Comparison of ENCODE assay signal across 7 cellular contexts in the genomic region with DNA sequence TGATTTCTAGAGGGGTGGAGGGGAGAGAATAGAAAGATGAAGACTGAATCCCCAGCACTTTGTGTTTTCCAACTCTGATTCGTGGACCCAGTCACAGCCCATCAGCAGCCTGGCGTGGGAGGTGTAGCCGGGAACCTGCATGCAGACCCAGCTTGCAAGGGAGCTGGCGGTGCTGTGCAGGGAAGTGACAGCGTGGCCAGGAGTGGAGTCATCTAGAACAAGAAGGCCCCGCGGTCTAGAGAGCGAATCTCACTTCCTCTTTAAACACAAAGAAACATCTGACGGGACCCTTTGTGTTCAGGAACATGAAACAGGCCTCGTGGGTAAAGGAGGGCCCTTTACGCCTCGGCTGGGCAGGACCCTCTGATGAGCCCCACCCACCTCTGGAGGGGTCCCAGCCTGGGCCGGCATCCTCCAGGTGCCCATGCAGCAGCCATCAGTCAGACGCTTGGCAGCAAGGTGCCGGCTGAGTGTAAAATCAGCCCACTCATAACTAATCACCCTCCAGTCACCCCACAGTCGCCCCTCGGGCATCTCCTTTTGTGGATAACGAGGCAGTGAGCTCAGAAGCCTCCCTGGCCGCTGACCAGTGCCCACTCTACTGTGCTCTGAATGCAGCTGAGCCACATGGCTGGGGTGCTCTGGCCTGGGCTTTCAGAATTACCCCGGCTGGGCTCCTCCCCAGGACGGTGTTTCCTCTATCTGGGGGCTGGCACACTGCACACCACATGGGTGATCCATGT. TPM values are rescaled to one million over a fixed set of nuclear protein-coding genes. Genes with fewer than 3 reads are reported as not detected.
DNase-seq lines count a peak whose midpoint lies in the region; ATAC-seq lines count a peak whose summit lies in the region.

No MANE protein-coding gene starts in this region.

- no peaks in the 10 kb centered on the region for H3K36me3 Mint-ChIP-seq in T-helper 17 cell (ENCODE audit: low read depth)

- no peaks in the 10 kb centered on the region for H3K9me3 ChIP-seq in T-helper 17 cell (ENCODE audit: control insufficient read depth, low read length, poor library complexity, severe bottlenecking)
- H3K9me3 ChIP-seq in duodenal mucosa (ENCODE audit: control insufficient read depth in 1 of 2, low read length in 2 of 2), result no peaks in the 10 kb centered on the region

- H3K27ac ChIP-seq in duodenal mucosa (ENCODE audit: low read depth, low read length), result peak overlapping the region; percentile 63

- H3K27ac Mint-ChIP-seq in T-helper 17 cell, result peak overlapping the region; percentile 88

- peaks cover 0 to 3% of the 10 kb centered on the region in 2 donors for H3K36me3 ChIP-seq in duodenal mucosa (ENCODE audit: control insufficient read depth in 1 of 2, insufficient read depth in 2 of 2, low read length in 2 of 2)

- peak overlapping the region; percentile 35 to 36 for H3K4me3 ChIP-seq in duodenal mucosa (ENCODE audit: low read depth in 1 of 2, low read length in 2 of 2)

- ATAC-seq in HG03103 (IDR thresholded peaks at IDR 0.05; ENCODE audit: low read depth, unreplicated experiment) (peak; percentile 71), T-helper 17 cell (peak; percentile 56)

- peaks cover 4 to 5% of the 10 kb centered on the region in 2 donors for H3K27me3 ChIP-seq in duodenal mucosa (ENCODE audit: control insufficient read depth in 1 of 2, insufficient read depth in 2 of 2, low read length in 2 of 2)

- DNase-seq in GM19240 (ENCODE audit: insufficient read length, low spot score) (peak; percentile 92), T-helper 17 cell (peak in 1 of 3 donors; percentile 38), DMS153 (lab: John Stamatoyannopoulos, UW) (no peak), NCI-H2196 treated with DMSO at 0.1 percent for 48 hours (lab: John Stamatoyannopoulos, UW; ENCODE audit: unreplicated experiment) (no peak)
- peak; percentile 63 to 71 (median 66) for DNase-seq in stimulated activated CD4-positive, alpha-beta T cell treated with anti-CD3 and anti-CD28 coated beads, Interleukin-12 subunit alpha, Interleukin-12 subunit beta, amount 100 ng/mL, for 48 hours (ENCODE audit: low read depth in 2 of 3, low spot score in 1 of 3)

- H3K4me3 Mint-ChIP-seq in T-helper 17 cell, result peak overlapping the region; percentile 79

- no peaks in the 10 kb centered on the region for H3K27me3 Mint-ChIP-seq in T-helper 17 cell

- H3K9ac ChIP-seq in duodenal mucosa (ENCODE audit: low read depth in 1 of 2, low read length in 2 of 2), result peak overlapping the region in 1 of 2 donors; percentile 25

- peaks cover 20 to 42% of the 10 kb centered on the region in 2 donors for H3K4me1 ChIP-seq in duodenal mucosa (ENCODE audit: control insufficient read depth in 1 of 2, insufficient read depth in 2 of 2, low read length in 2 of 2)

- H3K4me1 Mint-ChIP-seq in T-helper 17 cell, result peaks cover 27% of the 10 kb centered on the region

RNA-seq across cellular contexts. Expression of a gene that starts 4.4 kb away (rescaled TPM):
- total RNA-seq in T-helper 17 cell, result 10 to 100 TPM in 1 of 2 donors, 1 to 10 TPM in 1; 7.7 to 10.2 TPM

RNA-seq across cellular contexts. Expression of a gene that starts 19.0 kb away (rescaled TPM):
- total RNA-seq in T-helper 17 cell, result 10 to 100 TPM; 40.4 to 72.8 TPM

RNA-seq across cellular contexts. Expression of a gene that starts 24.3 kb away (rescaled TPM):
- 100 to 1,000 TPM; 235 to 398 TPM for total RNA-seq in T-helper 17 cell

RNA-seq across cellular contexts. Expression of a gene that starts 24.4 kb away (rescaled TPM):
- total RNA-seq in T-helper 17 cell, result 10 to 100 TPM; 22.4 to 33.6 TPM

RNA-seq across cellular contexts. Expression of a gene that starts 31.0 kb away (rescaled TPM):
- total RNA-seq in T-helper 17 cell, result 100 to 1,000 TPM; 346 to 383 TPM

Comparison
In these comparisons a context has a peak if more than half of its experiments do, and no peak if none do; other contexts are left out.
1. DNase-seq: peak in GM19240 (single experiment) and stimulated activated CD4-positive, alpha-beta T cell treated with anti-CD3 and anti-CD28 coated beads, Interleukin-12 subunit alpha, Interleukin-12 subunit beta, amount 100 ng/mL, for 48 hours (3 of 3); none in DMS153 (single experiment) and NCI-H2196 treated with DMSO at 0.1 percent for 48 hours (single experiment).